Comparison of ENCODE assay signal across 26 cellular contexts in genomic region chr7:121755286-121755685, GRCh38.
DNase-seq lines count a peak whose midpoint lies in the region; ATAC-seq, FAIRE-seq and TF ChIP-seq lines count a peak whose summit lies in the region.
"Had no signal": no experiment of that assay in that cellular context is flagged by ENCODE, and none has a peak within 500 bp of the region (broad histone marks: within the 10 kb centered on the region; RNA-seq: fewer than 3 reads in every experiment).

No MANE protein-coding gene starts in this region.

- no peak overlapping the region for H3K27ac Mint-ChIP-seq in activated T-helper 17 cell treated with anti-CD3 and anti-CD28 coated beads, Interleukin-2, amount 50 U/mL, for 72 hours
- H3K27ac Mint-ChIP-seq in activated T-helper 1 cell treated with anti-CD3 and anti-CD28 coated beads, Interleukin-12 subunit alpha, Interleukin-12 subunit beta, Interleukin-2, Interleukin-4 antibody, amounts not matched to agents 30 ng/mL and 10 ng/mL and 1 ng/mL, durations not matched to agents 14 hours and 24 hours and 36 hours: no peak overlapping the region
- H3K27ac Mint-ChIP-seq: activated T-cell treated with anti-CD3 and anti-CD28 coated beads, Interleukin-2, amount 50 U/mL, for 72 hours; CD4-positive, alpha-beta T cell; naive thymus-derived CD4-positive, alpha-beta T cell; stimulated activated effector memory CD8-positive, alpha-beta T cell treated with anti-CD3 and anti-CD28 coated beads, Interleukin-12 subunit alpha, Interleukin-12 subunit beta, amount 100 ng/mL, for 72 hours had no signal

- TF ChIP-seq EP300 in HepG2 (IDR thresholded peaks at IDR 0.05; ENCODE audit: low read depth in 2 of 2, low read length in 2 of 2): no peak
- no peak for TF ChIP-seq EP300 in HepG2 (CRISPR knock-in tag; IDR thresholded peaks at IDR 0.05; ENCODE audit: borderline replicate concordance)

- no peak overlapping the region for H3K27ac ChIP-seq in liver (ENCODE audit: low read depth in 1 of 2, low read length in 2 of 2)
- no peak overlapping the region for H3K27ac ChIP-seq in HepG2 (ENCODE audit: extremely low read length, insufficient read depth, low read length)
- H3K27ac ChIP-seq: A549, brain microvascular endothelial cell, KMS-11 had no signal

- WGBS in liver: 71% methylated on average over 2 of the region's 2 CpGs
- 3% methylated on average over 2 of the region's 2 CpGs for WGBS in HepG2 (ENCODE audit: low lambda C conversion rate)

- H2AFZ ChIP-seq in HepG2 (ENCODE audit: low read length): no peak overlapping the region

- no peaks in the 10 kb centered on the region for H3K79me2 ChIP-seq in HepG2 (ENCODE audit: insufficient read depth, low read length)

- no peaks in the 10 kb centered on the region for H4K20me1 ChIP-seq in HepG2 (ENCODE audit: insufficient read depth, low read length)

- H3K9me3 ChIP-seq in liver (ENCODE audit: control insufficient read depth in 4 of 4, low read length in 3 of 4): no peaks in the 10 kb centered on the region
- H3K9me3 ChIP-seq in HepG2 (ENCODE audit: low read length): no peaks in the 10 kb centered on the region
- H3K9me3 ChIP-seq: A549 had no signal

- ATAC-seq in HepG2: no peak
- no peak for ATAC-seq in activated T-helper 17 cell treated with anti-CD3 and anti-CD28 coated beads, Interleukin-2, amount 50 U/mL, for 72 hours (replicated peaks)
- ATAC-seq: A549; activated CD4-positive, CD25-positive, alpha-beta regulatory T cell treated with anti-CD3 and anti-CD28 coated beads, Interleukin-2, amount 50 U/mL, for 24 hours; activated T-cell treated with anti-CD3 and anti-CD28 coated beads, Interleukin-2, amount 50 U/mL, for 72 hours; naive thymus-derived CD4-positive, alpha-beta T cell; stimulated activated effector memory CD8-positive, alpha-beta T cell treated with anti-CD3 and anti-CD28 coated beads, Interleukin-12 subunit alpha, Interleukin-12 subunit beta, amount 100 ng/mL, for 72 hours had no signal

- no peak for DNase-seq in HepG2 (ENCODE audit: low spot score)
- DNase-seq in choroid plexus epithelial cell (ENCODE audit: low read depth): peak; percentile 6
- DNase-seq in iris pigment epithelial cell (ENCODE audit: low read depth): peak; percentile 2
- no peak for DNase-seq in ecto neural progenitor cell (ENCODE audit: low spot score)
- no peak for DNase-seq in activated T-helper 1 cell treated with anti-CD3 and anti-CD28 coated beads, Interleukin-12 subunit alpha, Interleukin-12 subunit beta, Interleukin-2, Interleukin-4 antibody, amounts not matched to agents 30 ng/mL and 10 ng/mL and 1 ng/mL, durations not matched to agents 14 hours and 24 hours and 36 hours (ENCODE audit: low spot score)
- no peak for DNase-seq in GM13977 (ENCODE audit: low spot score)
- DNase-seq: activated CD4-positive, alpha-beta T cell treated with anti-CD3 and anti-CD28 coated beads, Interleukin-2, amount 50 U/mL, for 48 hours; activated naive CD4-positive, alpha-beta T cell treated with Interleukin-2 at 50 U/mL for 16 hours; activated T-cell treated with anti-CD3 and anti-CD28 coated beads, Interleukin-2, amount 50 U/mL, for 72 hours; brain microvascular endothelial cell; CD4-positive, alpha-beta T cell; EL; kidney glomerular epithelial cell; MM.1S; naive thymus-derived CD4-positive, alpha-beta T cell; NCI-H2029 treated with DMSO at 0.1 percent for 48 hours; T-helper 2 cell; trophoblast cell had no signal

- H3K4me2 ChIP-seq in HepG2 (ENCODE audit: low read depth, low read length): no peak overlapping the region
- H3K4me2 ChIP-seq: A549, KMS-11 had no signal

- POLR2A ChIA-PET in HepG2 (lab: Yijun Ruan, JAX): no interaction called here

- CTCF ChIA-PET in HepG2 (lab: Yijun Ruan, JAX; ENCODE audit: low intra/inter-chr PET ratio, low total read pairs): no interaction called here

- no TSS peak for BruUV-seq in HepG2 (replicated peaks; lab: Mats Ljungman, UMichigan)

- TF ChIP-seq RAD21 in liver (IDR thresholded peaks at IDR 0.05) (no peak), HepG2 (CRISPR knock-in tag; IDR thresholded peaks at IDR 0.05) (no peak)

- H3K36me3 ChIP-seq in liver (ENCODE audit: control insufficient read depth in 4 of 4, insufficient read depth in 3 of 4, low read depth in 1 of 4, low read length in 3 of 4): no peaks in the 10 kb centered on the region
- H3K36me3 ChIP-seq in HepG2 (replicated peaks in 1 of 2; ENCODE audit: control insufficient read depth in 1 of 2, insufficient read depth in 2 of 2, low read length in 2 of 2): no peaks in the 10 kb centered on the region
- H3K36me3 ChIP-seq: brain microvascular endothelial cell had no signal

- H3K27me3 Mint-ChIP-seq in activated T-helper 17 cell treated with anti-CD3 and anti-CD28 coated beads, Interleukin-2, amount 50 U/mL, for 72 hours: no peaks in the 10 kb centered on the region
- peaks cover 2% of the 10 kb centered on the region for H3K27me3 Mint-ChIP-seq in activated T-helper 1 cell treated with anti-CD3 and anti-CD28 coated beads, Interleukin-12 subunit alpha, Interleukin-12 subunit beta, Interleukin-2, Interleukin-4 antibody, amounts not matched to agents 30 ng/mL and 10 ng/mL and 1 ng/mL, durations not matched to agents 14 hours and 24 hours and 36 hours (ENCODE audit: insufficient read depth)
- H3K27me3 Mint-ChIP-seq: CD4-positive, alpha-beta T cell had no signal

- peaks cover 0 to 3% (median 0%) of the 10 kb centered on the region in 4 donors for H3K27me3 ChIP-seq in liver (ENCODE audit: control insufficient read depth in 4 of 4, insufficient read depth in 4 of 4, low read length in 3 of 4)
- no peaks in the 10 kb centered on the region; a peak in 1 of 5 replicates for H3K27me3 ChIP-seq in HepG2 (ENCODE audit: control insufficient read depth in 1 of 2, insufficient read depth in 2 of 2, low read length in 2 of 2)
- H3K27me3 ChIP-seq: brain microvascular endothelial cell had no signal

- no peak for FAIRE-seq in HepG2 (lab: Jason Lieb, UNC)
- FAIRE-seq: A549 had no signal

- in situ Hi-C loops in HepG2 (cut with HindIII; ENCODE audit: extremely low pct_ligation_motif_present, low pct_unique_long_range_greater_than_20kb) (loop anchor here (10.0 kb wide), 1 partner anchor 240 kb away; no protein-coding TSS in a partner anchor), GM13977 (cut with MboI; ENCODE audit: low pct_unique_long_range_greater_than_20kb, low sequenced_read_pairs, unreplicated experiment) (loop anchor here (25.0 kb wide), 1 partner anchor 232 kb away; no protein-coding TSS in a partner anchor)

- H3K9ac ChIP-seq in liver (ENCODE audit: low read depth in 1 of 2, low read length in 2 of 2) (no peak overlapping the region), HepG2 (ENCODE audit: insufficient read depth, low read depth, low read length) (no peak overlapping the region)
- H3K9ac ChIP-seq: KMS-11 had no signal

- no peaks in the 10 kb centered on the region for H3K4me1 Mint-ChIP-seq in activated T-helper 17 cell treated with anti-CD3 and anti-CD28 coated beads, Interleukin-2, amount 50 U/mL, for 72 hours
- no peaks in the 10 kb centered on the region for H3K4me1 Mint-ChIP-seq in activated T-helper 1 cell treated with anti-CD3 and anti-CD28 coated beads, Interleukin-12 subunit alpha, Interleukin-12 subunit beta, Interleukin-2, Interleukin-4 antibody, amounts not matched to agents 30 ng/mL and 10 ng/mL and 1 ng/mL, durations not matched to agents 14 hours and 24 hours and 36 hours (ENCODE audit: low read depth)
- H3K4me1 Mint-ChIP-seq: naive thymus-derived CD4-positive, alpha-beta T cell; stimulated activated effector memory CD8-positive, alpha-beta T cell treated with anti-CD3 and anti-CD28 coated beads, Interleukin-12 subunit alpha, Interleukin-12 subunit beta, amount 100 ng/mL, for 72 hours had no signal

- H3K4me3 ChIP-seq in liver (ENCODE audit: low read depth in 1 of 3, low read length in 3 of 3) (no peak overlapping the region), HepG2 (replicated peaks in 1 of 3; ENCODE audit: insufficient read depth in 1 of 3, low read depth in 2 of 3, low read length in 3 of 3) (no peak overlapping the region), choroid plexus epithelial cell (ENCODE audit: low read depth, low read length) (no peak overlapping the region)
- H3K4me3 ChIP-seq: A549, lung had no signal

- peaks cover 7% of the 10 kb centered on the region for H3K9me3 Mint-ChIP-seq in activated T-helper 17 cell treated with anti-CD3 and anti-CD28 coated beads, Interleukin-2, amount 50 U/mL, for 72 hours
- no peaks in the 10 kb centered on the region for H3K9me3 Mint-ChIP-seq in activated T-helper 1 cell treated with anti-CD3 and anti-CD28 coated beads, Interleukin-12 subunit alpha, Interleukin-12 subunit beta, Interleukin-2, Interleukin-4 antibody, amounts not matched to agents 30 ng/mL and 10 ng/mL and 1 ng/mL, durations not matched to agents 14 hours and 24 hours and 36 hours
- H3K9me3 Mint-ChIP-seq: H9; stimulated activated effector memory CD8-positive, alpha-beta T cell treated with anti-CD3 and anti-CD28 coated beads, Interleukin-12 subunit alpha, Interleukin-12 subunit beta, amount 100 ng/mL, for 72 hours had no signal

- H3K4me1 ChIP-seq in liver (ENCODE audit: control insufficient read depth in 4 of 4, insufficient read depth in 4 of 4, low read length in 3 of 4) (no peaks in the 10 kb centered on the region), HepG2 (ENCODE audit: insufficient read depth, low read length) (no peaks in the 10 kb centered on the region)
- H3K4me1 ChIP-seq: A549 had no signal

- no peak for TF ChIP-seq POLR2A in HepG2 (IDR thresholded peaks at IDR 0.05; ENCODE audit: insufficient read depth in 1 of 2, low read depth in 2 of 2, low read length in 2 of 2)

- no peaks in the 10 kb centered on the region for H3K36me3 Mint-ChIP-seq in activated T-helper 17 cell treated with anti-CD3 and anti-CD28 coated beads, Interleukin-2, amount 50 U/mL, for 72 hours (ENCODE audit: low read depth)
- no peaks in the 10 kb centered on the region for H3K36me3 Mint-ChIP-seq in activated T-helper 1 cell treated with anti-CD3 and anti-CD28 coated beads, Interleukin-12 subunit alpha, Interleukin-12 subunit beta, Interleukin-2, Interleukin-4 antibody, amounts not matched to agents 30 ng/mL and 10 ng/mL and 1 ng/mL, durations not matched to agents 14 hours and 24 hours and 36 hours (ENCODE audit: low read depth)
- H3K36me3 Mint-ChIP-seq: naive thymus-derived CD4-positive, alpha-beta T cell; stimulated activated effector memory CD8-positive, alpha-beta T cell treated with anti-CD3 and anti-CD28 coated beads, Interleukin-12 subunit alpha, Interleukin-12 subunit beta, amount 100 ng/mL, for 72 hours had no signal

- intact Hi-C loops in HepG2 (cut with micrococcal nuclease; ENCODE audit: unreplicated experiment): no loop called here
- intact Hi-C loops in activated T-helper 1 cell treated with anti-CD3 and anti-CD28 coated beads, Interleukin-12 subunit alpha, Interleukin-12 subunit beta, Interleukin-2, Interleukin-4 antibody, amounts not matched to agents 30 ng/mL and 10 ng/mL and 1 ng/mL, durations not matched to agents 14 hours and 24 hours and 36 hours (cut with micrococcal nuclease): no loop called here

- H3K4me3 Mint-ChIP-seq in activated T-helper 17 cell treated with anti-CD3 and anti-CD28 coated beads, Interleukin-2, amount 50 U/mL, for 72 hours: no peak overlapping the region
- H3K4me3 Mint-ChIP-seq in activated T-helper 1 cell treated with anti-CD3 and anti-CD28 coated beads, Interleukin-12 subunit alpha, Interleukin-12 subunit beta, Interleukin-2, Interleukin-4 antibody, amounts not matched to agents 30 ng/mL and 10 ng/mL and 1 ng/mL, durations not matched to agents 14 hours and 24 hours and 36 hours: no peak overlapping the region
- H3K4me3 Mint-ChIP-seq: activated T-cell treated with anti-CD3 and anti-CD28 coated beads, Interleukin-2, amount 50 U/mL, for 72 hours; CD4-positive, alpha-beta T cell; H9; naive thymus-derived CD4-positive, alpha-beta T cell; stimulated activated effector memory CD8-positive, alpha-beta T cell treated with anti-CD3 and anti-CD28 coated beads, Interleukin-12 subunit alpha, Interleukin-12 subunit beta, amount 100 ng/mL, for 72 hours had no signal

- no peak for TF ChIP-seq CTCF in liver (IDR thresholded peaks at IDR 0.05; ENCODE audit: low read depth, low read length, missing input control)
- no peak for TF ChIP-seq CTCF in HepG2 (CRISPR knock-in tag; IDR thresholded peaks at IDR 0.05)
- TF ChIP-seq CTCF in choroid plexus epithelial cell (conservative IDR thresholded peaks at IDR 0.05; ENCODE audit: low read depth, low read length): no peak
- no peak for TF ChIP-seq CTCF in GM13977 (IDR thresholded peaks at IDR 0.05; ENCODE audit: extremely low read depth, insufficient read depth, missing control alignments)

Comparison
In these comparisons a context has a peak if more than half of its experiments do, and no peak if none do; other contexts are left out.
1. DNase-seq: peak in choroid plexus epithelial cell (single experiment) and iris pigment epithelial cell (single experiment); none in HepG2 (single experiment), ecto neural progenitor cell (single experiment), activated T-helper 1 cell treated with anti-CD3 and anti-CD28 coated beads, Interleukin-12 subunit alpha, Interleukin-12 subunit beta, Interleukin-2, Interleukin-4 antibody, amounts not matched to agents 30 ng/mL and 10 ng/mL and 1 ng/mL, durations not matched to agents 14 hours and 24 hours and 36 hours (single experiment) and GM13977 (single experiment).